16 cellular contexts compared by ENCODE assay signal in genomic region chr18:48199399-48199798, GRCh38.
DNase-seq lines count a peak whose midpoint lies in the region; ATAC-seq and TF ChIP-seq lines count a peak whose summit lies in the region.
"Had no signal": no experiment of that assay in that cellular context is flagged by ENCODE, and none has a peak within 500 bp of the region (broad histone marks: within the 10 kb centered on the region; RNA-seq: fewer than 3 reads in every experiment).

No MANE protein-coding gene starts in this region.

- H3K27ac ChIP-seq in HEK293 (ENCODE audit: extremely low read depth, low read depth, low read length) = no peak overlapping the region

- intact Hi-C loops in mucosa of descending colon (cut with DNase I, micrococcal nuclease) = no loop called here

- peak; percentile 45 for ATAC-seq in mucosa of descending colon
- no peak for ATAC-seq in HG02973 (IDR thresholded peaks at IDR 0.05; ENCODE audit: unreplicated experiment)
- ATAC-seq in GM21528 (IDR thresholded peaks at IDR 0.05; ENCODE audit: low FRiP score, unreplicated experiment) = no peak
- ATAC-seq: GM23338 had no signal

- peak; percentile 25 for DNase-seq in NCI-H69 (lab: John Stamatoyannopoulos, UW)
- DNase-seq in mucosa of descending colon = peak in 1 of 3 donors; percentile 35
- DNase-seq in NCI-H2081 (lab: John Stamatoyannopoulos, UW) = no peak
- DNase-seq: ACHN; BE2C; C1 segment of cervical spinal cord; CD4-positive, alpha-beta T cell; DMS153; DMS79; GDM1; HCEC 1CT; HFFc6 had no signal

- POLR2A ChIA-PET in HEK293 (lab: Yijun Ruan, JAX) = no interaction called here

- H3K9me3 ChIP-seq in HEK293 (ENCODE audit: control insufficient read depth, insufficient read depth, low read depth, low read length) = no peaks in the 10 kb centered on the region
- H3K9me3 ChIP-seq in mucosa of descending colon = no peaks in the 10 kb centered on the region
- H3K9me3 ChIP-seq: BE2C had no signal

- CTCF ChIA-PET in HEK293 (lab: Yijun Ruan, JAX) = interaction anchor here (0.7 to 1.1 kb wide), 2 partner anchors 14 to 30 kb away, joined by 5 to 6 read pairs; no protein-coding TSS in a partner anchor

- peaks cover 6% of the 10 kb centered on the region for H3K4me1 ChIP-seq in HEK293 (ENCODE audit: control insufficient read depth, insufficient read depth, low read length)
- H3K4me1 ChIP-seq in mucosa of descending colon (ENCODE audit: low read depth) = peaks cover 5% of the 10 kb centered on the region
- H3K4me1 ChIP-seq: BE2C had no signal

- no peak for TF ChIP-seq CTCF in HEK293 (tag by site-specific recombination; IDR thresholded peaks at IDR 0.05)
- no peak for TF ChIP-seq CTCF in mucosa of descending colon (IDR thresholded peaks at IDR 0.05)

- no peaks in the 10 kb centered on the region for H3K36me3 ChIP-seq in HEK293 (ENCODE audit: control insufficient read depth in 2 of 2, insufficient read depth in 1 of 2, low read length in 2 of 2)
- no peaks in the 10 kb centered on the region for H3K36me3 ChIP-seq in mucosa of descending colon (ENCODE audit: low read depth)
- H3K36me3 ChIP-seq: BE2C had no signal

- H3K4me3 ChIP-seq in HEK293 (ENCODE audit: low read depth, low read length) = no peak overlapping the region
- H3K4me3 ChIP-seq in mucosa of descending colon = no peak overlapping the region
- H3K4me3 ChIP-seq: GM23338 had no signal

TF ChIP-seq in HEK293, 187 proteins besides CTCF, POLR2A, EP300 and RAD21:
- TF ChIP-seq HOXD13 (CRISPR knock-in tag; IDR thresholded peaks at IDR 0.05; ENCODE audit: borderline replicate concordance) (no peak), ZNF184 (tag by site-specific recombination; IDR thresholded peaks at IDR 0.05) (no peak), PRDM4 (tag by site-specific recombination; IDR thresholded peaks at IDR 0.05) (peak; percentile 83), ZNF621 (tag by site-specific recombination; IDR thresholded peaks at IDR 0.05) (no peak), FEZF1 (tag by site-specific recombination; IDR thresholded peaks at IDR 0.05) (peak; percentile 46; the same call in 1 of the 2 replicates), ZNF26 (tag by site-specific recombination; IDR thresholded peaks at IDR 0.05) (no peak), ZNF48 (tag by site-specific recombination; IDR thresholded peaks at IDR 0.05) (no peak), PRDM10 (tag by site-specific recombination; IDR thresholded peaks at IDR 0.05) (0 out of 2 replicates have a peak, but pooled peaks have one; percentile 11), ZBTB1 (tag by site-specific recombination; IDR thresholded peaks at IDR 0.05) (no peak), GLI2 (tag by site-specific recombination; IDR thresholded peaks at IDR 0.05; ENCODE audit: borderline replicate concordance, low read depth) (no peak), ZNF843 (tag by site-specific recombination; IDR thresholded peaks at IDR 0.05) (peak; percentile 64), ZNF513 (tag by site-specific recombination; IDR thresholded peaks at IDR 0.05) (peak; percentile 65), EGR2 (tag by site-specific recombination; IDR thresholded peaks at IDR 0.05; ENCODE audit: low read depth) (peak; percentile 72), ZFHX2 (tag by site-specific recombination; conservative IDR thresholded peaks at IDR 0.05) (peak; percentile 60), ZNF37A (tag by site-specific recombination; IDR thresholded peaks at IDR 0.05) (no peak), ZBTB48 (tag by site-specific recombination; IDR thresholded peaks at IDR 0.05) (no peak), BCL11B (tag by site-specific recombination; IDR thresholded peaks at IDR 0.05; ENCODE audit: low read depth) (peak; percentile 57; the same call in 1 of the 2 replicates), ZNF398 (tag by site-specific recombination; IDR thresholded peaks at IDR 0.05) (peak; percentile 87)
TF ChIP-seq in HEK293: peak in this region for 9.
